ENCODE assay signal across 19 cellular contexts in the genomic region with DNA sequence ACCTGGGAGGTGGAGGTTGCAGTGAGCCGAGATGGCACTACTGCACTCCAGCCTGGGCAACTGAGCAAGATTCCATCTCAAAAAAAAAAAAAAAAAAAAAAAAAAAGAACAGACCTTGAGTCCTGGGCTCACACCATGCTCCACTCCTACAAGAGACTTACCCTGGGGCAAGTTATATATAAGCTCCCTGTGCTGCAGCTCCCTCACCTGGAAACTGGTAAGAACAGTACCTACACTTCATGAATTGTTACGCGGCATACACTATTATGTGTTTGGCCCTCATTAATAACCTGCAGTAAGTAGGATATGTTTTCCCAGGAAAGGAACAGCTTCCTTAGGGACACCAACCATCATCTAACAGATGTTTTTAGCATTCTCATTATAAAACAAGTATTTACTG.
DNase-seq lines count a peak whose midpoint lies in the region; ATAC-seq, FAIRE-seq and TF ChIP-seq lines count a peak whose summit lies in the region.
"Had no signal": no experiment of that assay in that cellular context is flagged by ENCODE, and none has a peak within 500 bp of the region (broad histone marks: within the 10 kb centered on the region; RNA-seq: fewer than 3 reads in every experiment).

No MANE protein-coding gene starts in this region.

- H3K4me1 ChIP-seq in mucosa of descending colon (ENCODE audit: low read depth), result no peaks in the 10 kb centered on the region
- H3K4me1 ChIP-seq: A549, Caco-2 had no signal

- H3K27me3 ChIP-seq in bronchial epithelial cell (ENCODE audit: control insufficient read depth, insufficient read depth, low read length), result no peaks in the 10 kb centered on the region
- H3K27me3 ChIP-seq: SJCRH30 had no signal

- TF ChIP-seq CTCF in bronchial epithelial cell (IDR thresholded peaks at IDR 0.05; ENCODE audit: insufficient read depth, low read length, severe bottlenecking), result peak; percentile 31
- no peak for TF ChIP-seq CTCF in mucosa of descending colon (IDR thresholded peaks at IDR 0.05)

- intact Hi-C loops in mucosa of descending colon (cut with DNase I, micrococcal nuclease), result loop anchor here in 1 of 2 donors (2.0 kb wide), 1 partner anchor 52 kb away; no protein-coding TSS in a partner anchor

- H3K4me3 Mint-ChIP-seq in stimulated activated naive CD8-positive, alpha-beta T cell treated with anti-CD3 and anti-CD28 coated beads, Interleukin-15, amount 100 ng/mL, for 72 hours, result no peak overlapping the region
- H3K4me3 Mint-ChIP-seq: activated naive CD8-positive, alpha-beta T cell treated with anti-CD3 and anti-CD28 coated beads, Interleukin-2, amount 50 U/mL, for 24 hours; activated T-cell treated with anti-CD3 and anti-CD28 coated beads, Interleukin-2, amount 50 U/mL, for 4 hours; neural crest cell; stimulated activated memory B cell treated with anti-CD40 and anti-IgM and Interleukin-4, amounts not matched to agents 10 μg/mL and 1 μg/mL and 100 μg/mL, for 72 hours had no signal

- H3K27ac Mint-ChIP-seq in stimulated activated naive CD8-positive, alpha-beta T cell treated with anti-CD3 and anti-CD28 coated beads, Interleukin-15, amount 100 ng/mL, for 72 hours, result no peak overlapping the region
- H3K27ac Mint-ChIP-seq: activated naive CD8-positive, alpha-beta T cell treated with anti-CD3 and anti-CD28 coated beads, Interleukin-2, amount 50 U/mL, for 24 hours; stimulated activated memory B cell treated with anti-CD40 and anti-IgM and Interleukin-4, amounts not matched to agents 10 μg/mL and 1 μg/mL and 100 μg/mL, for 72 hours had no signal

- no peaks in the 10 kb centered on the region for H3K4me1 Mint-ChIP-seq in stimulated activated naive CD8-positive, alpha-beta T cell treated with anti-CD3 and anti-CD28 coated beads, Interleukin-15, amount 100 ng/mL, for 72 hours
- H3K4me1 Mint-ChIP-seq: activated naive CD8-positive, alpha-beta T cell treated with anti-CD3 and anti-CD28 coated beads, Interleukin-2, amount 50 U/mL, for 24 hours; stimulated activated memory B cell treated with anti-CD40 and anti-IgM and Interleukin-4, amounts not matched to agents 10 μg/mL and 1 μg/mL and 100 μg/mL, for 72 hours had no signal

- H3K9me3 ChIP-seq in mucosa of descending colon, result no peaks in the 10 kb centered on the region
- H3K9me3 ChIP-seq: A549, Caco-2, SJCRH30 had no signal

- peak; percentile 31 for DNase-seq in NCI-H748 (lab: John Stamatoyannopoulos, UW; ENCODE audit: unreplicated experiment)
- DNase-seq in NCI-H748 treated with DMSO at 0.1 percent for 48 hours (lab: John Stamatoyannopoulos, UW), result no peak
- peak; percentile 29 for DNase-seq in HT-29 (ENCODE audit: low spot score)
- DNase-seq in bronchial epithelial cell (ENCODE audit: low read depth), result peak; percentile 46
- DNase-seq in mucosa of descending colon, result peak in 1 of 3 donors; percentile 42
- no peak for DNase-seq in stimulated activated naive CD8-positive, alpha-beta T cell treated with anti-CD3 and anti-CD28 coated beads, Interleukin-15, amount 100 ng/mL, for 72 hours
- DNase-seq in SKM-1 treated with dmso at 0.1 percent for 144 hours (lab: John Stamatoyannopoulos, UW; ENCODE audit: unreplicated experiment), result no peak
- DNase-seq: activated naive CD8-positive, alpha-beta T cell treated with anti-CD3 and anti-CD28 coated beads, Interleukin-2, amount 50 U/mL, for 24 hours; activated T-cell treated with anti-CD3 and anti-CD28 coated beads, Interleukin-2, amount 50 U/mL, for 4 hours; Caco-2; hypothalamus; IMR-90; NCI-H1417 treated with DMSO at 0.1 percent for 48 hours had no signal

- H3K4me3 ChIP-seq in bronchial epithelial cell (ENCODE audit: low read depth, low read length) (no peak overlapping the region), mucosa of descending colon (no peak overlapping the region)
- H3K4me3 ChIP-seq: A549, SJCRH30 had no signal

- ATAC-seq in mucosa of descending colon (peak; percentile 93), GM19351 (IDR thresholded peaks at IDR 0.05; ENCODE audit: unreplicated experiment) (no peak)
- ATAC-seq in stimulated activated naive CD8-positive, alpha-beta T cell treated with anti-CD3 and anti-CD28 coated beads, Interleukin-15, amount 100 ng/mL, for 72 hours, result no peak
- ATAC-seq: activated naive CD8-positive, alpha-beta T cell treated with anti-CD3 and anti-CD28 coated beads, Interleukin-2, amount 50 U/mL, for 24 hours; activated T-cell treated with anti-CD3 and anti-CD28 coated beads, Interleukin-2, amount 50 U/mL, for 4 hours; stimulated activated memory B cell treated with anti-CD40 and anti-IgM and Interleukin-4, amounts not matched to agents 10 μg/mL and 1 μg/mL and 100 μg/mL, for 72 hours had no signal

- no peaks in the 10 kb centered on the region for H3K36me3 ChIP-seq in bronchial epithelial cell (ENCODE audit: control insufficient read depth, insufficient read depth, low read length)
- H3K36me3 ChIP-seq in mucosa of descending colon (ENCODE audit: low read depth), result no peaks in the 10 kb centered on the region
- H3K36me3 ChIP-seq: SJCRH30 had no signal

- H3K27me3 Mint-ChIP-seq in stimulated activated naive CD8-positive, alpha-beta T cell treated with anti-CD3 and anti-CD28 coated beads, Interleukin-15, amount 100 ng/mL, for 72 hours, result no peaks in the 10 kb centered on the region

- no peaks in the 10 kb centered on the region for H3K9me3 Mint-ChIP-seq in stimulated activated naive CD8-positive, alpha-beta T cell treated with anti-CD3 and anti-CD28 coated beads, Interleukin-15, amount 100 ng/mL, for 72 hours
- H3K9me3 Mint-ChIP-seq: activated naive CD8-positive, alpha-beta T cell treated with anti-CD3 and anti-CD28 coated beads, Interleukin-2, amount 50 U/mL, for 24 hours; activated T-cell treated with anti-CD3 and anti-CD28 coated beads, Interleukin-2, amount 50 U/mL, for 4 hours; stimulated activated memory B cell treated with anti-CD40 and anti-IgM and Interleukin-4, amounts not matched to agents 10 μg/mL and 1 μg/mL and 100 μg/mL, for 72 hours had no signal

- FAIRE-seq in bronchial epithelial cell (lab: Jason Lieb, UNC), result no peak
- FAIRE-seq: GM18507 had no signal

Comparison
In these comparisons a context has a peak if more than half of its experiments do, and no peak if none do; other contexts are left out.
1. DNase-seq: peak in NCI-H748 (single experiment), HT-29 (single experiment) and bronchial epithelial cell (single experiment); none in NCI-H748 treated with DMSO at 0.1 percent for 48 hours (single experiment), stimulated activated naive CD8-positive, alpha-beta T cell treated with anti-CD3 and anti-CD28 coated beads, Interleukin-15, amount 100 ng/mL, for 72 hours (0 of 2) and SKM-1 treated with dmso at 0.1 percent for 144 hours (single experiment).